ENCODE assay signal across 8 cellular contexts in the genomic region with DNA sequence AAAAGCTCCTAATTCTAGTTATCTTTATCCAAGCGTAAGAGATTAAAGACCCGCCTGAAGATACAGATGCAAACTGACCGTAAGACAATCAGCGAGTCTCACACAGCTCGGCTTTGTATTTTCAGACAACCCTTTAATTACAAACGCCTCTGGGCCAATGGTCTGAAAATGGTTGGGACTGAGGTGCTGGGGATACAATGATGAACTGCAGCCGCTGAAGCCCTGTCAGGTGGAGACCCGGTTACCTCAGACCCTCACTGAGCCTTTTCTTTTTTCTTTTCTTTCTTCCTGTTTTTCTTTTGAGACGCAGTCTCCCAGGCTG. TPM values are rescaled to one million over a fixed set of nuclear protein-coding genes. Genes with fewer than 3 reads are reported as not detected.
A peak's percentile ranks its signal among the peaks of the same experiment; 100 is the strongest.
DNase-seq lines count a peak whose midpoint lies in the region; ATAC-seq and TF ChIP-seq lines count a peak whose summit lies in the region.

No MANE protein-coding gene starts in this region.

- H3K36me3 Mint-ChIP-seq in activated CD4-positive, alpha-beta memory T cell treated with anti-CD3 and anti-CD28 coated beads, Interleukin-2, amount 10 ng/mL, durations not matched to agents 7 days and 5 days (ENCODE audit: low read depth), result peaks cover 8% of the 10 kb centered on the region

- no peak for TF ChIP-seq POLR2A in prostate gland (IDR thresholded peaks at IDR 0.05)

- H3K4me1 ChIP-seq in heart right ventricle (peaks cover 0 to 22% (median 10%) of the 10 kb centered on the region in 9 donors), prostate gland (replicated peaks) (no peaks in the 10 kb centered on the region)

- H3K27ac Mint-ChIP-seq in activated CD4-positive, alpha-beta memory T cell treated with anti-CD3 and anti-CD28 coated beads, Interleukin-2, amount 10 ng/mL, durations not matched to agents 7 days and 5 days, result peak overlapping the region; percentile 94

- H3K36me3 ChIP-seq in heart right ventricle (peaks cover 0 to 19% (median 0%) of the 10 kb centered on the region in 9 donors), prostate gland (no peaks in the 10 kb centered on the region)

- H3K4me3 Mint-ChIP-seq in activated CD4-positive, alpha-beta memory T cell treated with anti-CD3 and anti-CD28 coated beads, Interleukin-2, amount 10 ng/mL, durations not matched to agents 7 days and 5 days, result peak overlapping the region; percentile 97

- intact Hi-C loops in heart right ventricle (cut with DNase I), result loop anchor here in 4 of 10 donors (1.0 to 10.0 kb wide), 6 partner anchors 87 to 104 kb away; partner anchors contain the start of genes PPP4R3B (in 3 of the 4) and CCDC88A (in 2 of the 4)
- intact Hi-C loops in prostate gland (cut with DNase I), result loop anchor here (2.0 to 10.0 kb wide), 2 partner anchors 104 to 236 kb away; partner anchors contain the start of gene CCDC88A

- H3K4me3 ChIP-seq in heart right ventricle (peak overlapping the region; percentile 70 to 95 (median 84)), prostate gland (peak overlapping the region; percentile 72 to 77)

- H3K9me3 Mint-ChIP-seq in activated CD4-positive, alpha-beta memory T cell treated with anti-CD3 and anti-CD28 coated beads, Interleukin-2, amount 10 ng/mL, durations not matched to agents 7 days and 5 days, result no peaks in the 10 kb centered on the region

- no peaks in the 10 kb centered on the region for H3K9me3 ChIP-seq in heart right ventricle
- H3K9me3 ChIP-seq in prostate gland, result no peaks in the 10 kb centered on the region

- ATAC-seq in GM19035 (IDR thresholded peaks at IDR 0.05; ENCODE audit: unreplicated experiment), result peak; percentile 26
- ATAC-seq in heart right ventricle, result peak in 6 of 8 donors; percentile 4 to 26 (median 12)

- DNase-seq in CD1c-positive myeloid dendritic cell (ENCODE audit: extremely low spot score) (peak; percentile 15), HT-29 (ENCODE audit: low spot score) (peak; percentile 28), heart right ventricle (no peak), prostate gland (ENCODE audit: low spot score) (no peak), retina (no peak), HCEC 1CT (no peak)
- DNase-seq in activated CD4-positive, alpha-beta memory T cell treated with anti-CD3 and anti-CD28 coated beads, Interleukin-2, amount 10 ng/mL, durations not matched to agents 7 days and 5 days, result peak; percentile 31

- no peaks in the 10 kb centered on the region for H3K27me3 Mint-ChIP-seq in activated CD4-positive, alpha-beta memory T cell treated with anti-CD3 and anti-CD28 coated beads, Interleukin-2, amount 10 ng/mL, durations not matched to agents 7 days and 5 days

- TF ChIP-seq CTCF in heart right ventricle (IDR thresholded peaks at IDR 0.05), result no peak
- TF ChIP-seq CTCF in prostate gland (IDR thresholded peaks at IDR 0.05), result no peak

- CTCF ChIA-PET in activated CD4-positive, alpha-beta memory T cell treated with anti-CD3 and anti-CD28 coated beads, Interleukin-2, amount 10 ng/mL, durations not matched to agents 7 days and 5 days (lab: Charles Lee), result interaction anchor here (1.2 to 2.3 kb wide), 2 partner anchors 11 to 49 kb away, joined by 3 to 21 read pairs; no protein-coding TSS in a partner anchor

- H3K4me1 Mint-ChIP-seq in activated CD4-positive, alpha-beta memory T cell treated with anti-CD3 and anti-CD28 coated beads, Interleukin-2, amount 10 ng/mL, durations not matched to agents 7 days and 5 days, result peaks cover 14% of the 10 kb centered on the region

- H3K27me3 ChIP-seq in heart right ventricle, result no peaks in the 10 kb centered on the region
- H3K27me3 ChIP-seq in prostate gland (replicated peaks; ENCODE audit: insufficient read depth), result no peaks in the 10 kb centered on the region

- peak overlapping the region; percentile 49 to 94 (median 84) for H3K27ac ChIP-seq in heart right ventricle
- peak overlapping the region; percentile 83 to 85 for H3K27ac ChIP-seq in prostate gland

- POLR2A ChIA-PET in activated CD4-positive, alpha-beta memory T cell treated with anti-CD3 and anti-CD28 coated beads, Interleukin-2, amount 10 ng/mL, durations not matched to agents 7 days and 5 days (lab: Charles Lee), result interaction anchor here (0.7 to 4.1 kb wide), 12 partner anchors 11 to 1750 kb away, joined by 3 to 75 read pairs (median 4); partner anchors contain the start of genes CCDC88A, PPP4R3B and RPS27A

- 18 to 22% methylated on average over 9 of the region's 9 CpGs for WGBS in heart right ventricle, 2 donors
- 35% methylated on average over 9 of the region's 9 CpGs for WGBS in prostate gland

RNA-seq across cellular contexts. Expression of gene CFAP36, which starts 0.7 kb away (rescaled TPM):
- total RNA-seq in HT-29 (2014; rRNA removed; shearing (Covaris generic)), result 4.6 and 8.0 TPM in 2 replicates
- 10 to 100 TPM; 29.5 to 31.8 TPM for total RNA-seq in activated CD4-positive, alpha-beta memory T cell treated with anti-CD3 and anti-CD28 coated beads, Interleukin-2, amount 10 ng/mL, durations not matched to agents 7 days and 5 days
- 10 to 100 TPM; 18.2 to 29.0 (median 20.6) TPM for total RNA-seq in heart right ventricle
- polyA plus RNA-seq in heart right ventricle, result 10 to 100 TPM; 29.4 to 43.3 TPM
- 10 to 100 TPM; 23.0 to 24.4 TPM for total RNA-seq in prostate gland

Comparison
In these comparisons a context has a peak if more than half of its experiments do, and no peak if none do; other contexts are left out.
1. DNase-seq: peak in CD1c-positive myeloid dendritic cell (single experiment), HT-29 (single experiment) and activated CD4-positive, alpha-beta memory T cell treated with anti-CD3 and anti-CD28 coated beads, Interleukin-2, amount 10 ng/mL, durations not matched to agents 7 days and 5 days (single experiment); none in heart right ventricle (0 of 2), prostate gland (single experiment), retina (single experiment) and HCEC 1CT (single experiment).